ENCODE assay signal across 1 cellular context in the genomic region with DNA sequence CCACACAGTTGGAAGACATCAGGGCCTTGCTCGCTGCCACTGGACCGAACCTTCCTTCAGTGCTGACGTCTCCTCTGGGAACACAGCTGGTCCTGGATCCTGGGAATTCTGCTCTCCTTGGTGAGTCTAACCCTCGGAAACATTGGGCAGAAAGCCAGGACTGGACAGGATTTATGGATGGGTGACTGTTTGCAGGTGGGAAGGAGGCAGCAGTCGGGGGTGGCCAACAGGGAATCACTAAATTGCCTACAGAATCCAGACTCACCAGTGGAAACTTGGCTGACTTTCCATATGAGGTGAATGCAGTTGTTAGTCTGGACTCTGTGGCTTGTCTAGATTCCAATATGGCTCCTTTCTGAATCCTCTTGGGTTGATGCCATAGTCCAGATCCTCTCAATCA.
TF ChIP-seq lines count a peak whose summit lies in the region.

No MANE protein-coding gene starts in this region.

TF ChIP-seq in HEK293, 187 proteins besides CTCF, POLR2A, EP300 and RAD21 (continued from another document):
- TF ChIP-seq, protein P1, sequence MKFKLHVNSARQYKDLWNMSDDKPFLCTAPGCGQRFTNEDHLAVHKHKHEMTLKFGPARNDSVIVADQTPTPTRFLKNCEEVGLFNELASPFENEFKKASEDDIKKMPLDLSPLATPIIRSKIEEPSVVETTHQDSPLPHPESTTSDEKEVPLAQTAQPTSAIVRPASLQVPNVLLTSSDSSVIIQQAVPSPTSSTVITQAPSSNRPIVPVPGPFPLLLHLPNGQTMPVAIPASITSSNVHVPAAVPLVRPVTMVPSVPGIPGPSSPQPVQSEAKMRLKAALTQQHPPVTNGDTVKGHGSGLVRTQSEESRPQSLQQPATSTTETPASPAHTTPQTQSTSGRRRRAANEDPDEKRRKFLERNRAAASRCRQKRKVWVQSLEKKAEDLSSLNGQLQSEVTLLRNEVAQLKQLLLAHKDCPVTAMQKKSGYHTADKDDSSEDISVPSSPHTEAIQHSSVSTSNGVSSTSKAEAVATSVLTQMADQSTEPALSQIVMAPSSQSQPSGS (tag by site-specific recombination; IDR thresholded peaks at IDR 0.05; ENCODE audit: low read depth), result no peak
- TF ChIP-seq ZNF112 (tag by site-specific recombination; IDR thresholded peaks at IDR 0.05) (no peak), RBAK (tag by site-specific recombination; IDR thresholded peaks at IDR 0.05) (no peak), GLIS1 (tag by site-specific recombination; IDR thresholded peaks at IDR 0.05) (peak; percentile 22; the same call in 1 of the 2 replicates), ZSCAN16 (tag by site-specific recombination; IDR thresholded peaks at IDR 0.05) (no peak), ZNF23 (tag by site-specific recombination; IDR thresholded peaks at IDR 0.05; ENCODE audit: borderline replicate concordance) (no peak), EGR2 (tag by site-specific recombination; IDR thresholded peaks at IDR 0.05; ENCODE audit: low read depth) (0 out of 2 replicates have a peak, but pooled peaks have one; percentile 24), ZNF175 (tag by site-specific recombination; IDR thresholded peaks at IDR 0.05) (no peak), ZIC2 (tag by site-specific recombination; IDR thresholded peaks at IDR 0.05) (peak; percentile 58), ZNF2 (tag by site-specific recombination; IDR thresholded peaks at IDR 0.05) (no peak), ZNF670 (tag by site-specific recombination; IDR thresholded peaks at IDR 0.05; ENCODE audit: low read depth) (no peak)
- TF ChIP-seq, protein P2, sequence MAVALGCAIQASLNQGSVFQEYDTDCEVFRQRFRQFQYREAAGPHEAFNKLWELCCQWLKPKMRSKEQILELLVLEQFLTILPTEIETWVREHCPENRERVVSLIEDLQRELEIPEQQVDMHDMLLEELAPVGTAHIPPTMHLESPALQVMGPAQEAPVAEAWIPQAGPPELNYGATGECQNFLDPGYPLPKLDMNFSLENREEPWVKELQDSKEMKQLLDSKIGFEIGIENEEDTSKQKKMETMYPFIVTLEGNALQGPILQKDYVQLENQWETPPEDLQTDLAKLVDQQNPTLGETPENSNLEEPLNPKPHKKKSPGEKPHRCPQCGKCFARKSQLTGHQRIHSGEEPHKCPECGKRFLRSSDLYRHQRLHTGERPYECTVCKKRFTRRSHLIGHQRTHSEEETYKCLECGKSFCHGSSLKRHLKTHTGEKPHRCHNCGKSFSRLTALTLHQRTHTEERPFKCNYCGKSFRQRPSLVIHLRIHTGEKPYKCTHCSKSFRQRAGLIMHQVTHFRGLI (tag by site-specific recombination; IDR thresholded peaks at IDR 0.05), result 0 out of 2 replicates have a peak, but pooled peaks have one; percentile 37
- TF ChIP-seq, protein P3, sequence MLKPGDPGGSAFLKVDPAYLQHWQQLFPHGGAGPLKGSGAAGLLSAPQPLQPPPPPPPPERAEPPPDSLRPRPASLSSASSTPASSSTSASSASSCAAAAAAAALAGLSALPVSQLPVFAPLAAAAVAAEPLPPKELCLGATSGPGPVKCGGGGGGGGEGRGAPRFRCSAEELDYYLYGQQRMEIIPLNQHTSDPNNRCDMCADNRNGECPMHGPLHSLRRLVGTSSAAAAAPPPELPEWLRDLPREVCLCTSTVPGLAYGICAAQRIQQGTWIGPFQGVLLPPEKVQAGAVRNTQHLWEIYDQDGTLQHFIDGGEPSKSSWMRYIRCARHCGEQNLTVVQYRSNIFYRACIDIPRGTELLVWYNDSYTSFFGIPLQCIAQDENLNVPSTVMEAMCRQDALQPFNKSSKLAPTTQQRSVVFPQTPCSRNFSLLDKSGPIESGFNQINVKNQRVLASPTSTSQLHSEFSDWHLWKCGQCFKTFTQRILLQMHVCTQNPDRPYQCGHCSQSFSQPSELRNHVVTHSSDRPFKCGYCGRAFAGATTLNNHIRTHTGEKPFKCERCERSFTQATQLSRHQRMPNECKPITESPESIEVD (tag by site-specific recombination; IDR thresholded peaks at IDR 0.05), result no peak
